Comparison of ENCODE assay signal across 8 cellular contexts in genomic region chr22:29266564-29267461, GRCh38. TPM values are rescaled to one million over a fixed set of nuclear protein-coding genes. Genes with fewer than 3 reads are reported as not detected.
A peak's percentile ranks its signal among the peaks of the same experiment; 100 is the strongest.
DNase-seq lines count a peak whose midpoint lies in the region; ATAC-seq and TF ChIP-seq lines count a peak whose summit lies in the region.

No MANE protein-coding gene starts in this region.

- no peaks in the 10 kb centered on the region for H3K9me3 Mint-ChIP-seq in activated CD4-positive, alpha-beta T cell treated with anti-CD3 and anti-CD28 coated beads, Interleukin-2, amount 10 ng/mL, durations not matched to agents 7 days and 5 days
- no peaks in the 10 kb centered on the region for H3K9me3 Mint-ChIP-seq in activated CD4-positive, alpha-beta memory T cell treated with anti-CD3 and anti-CD28 coated beads for 36 hours

- POLR2A ChIA-PET in activated CD4-positive, alpha-beta T cell treated with anti-CD3 and anti-CD28 coated beads, Interleukin-2, amount 10 ng/mL, durations not matched to agents 7 days and 5 days (lab: Charles Lee): interaction anchor here (0.6 kb wide), 1 partner anchor 125 kb away, joined by 11 read pairs; no protein-coding TSS in a partner anchor
- POLR2A ChIA-PET in activated CD4-positive, alpha-beta memory T cell treated with anti-CD3 and anti-CD28 coated beads for 36 hours (lab: Charles Lee): no interaction called here

- in situ Hi-C loops in GM13977 (cut with MboI; ENCODE audit: low pct_unique_long_range_greater_than_20kb, low sequenced_read_pairs, unreplicated experiment): no loop called here

- H3K4me1 ChIP-seq in right cardiac atrium (ENCODE audit: control insufficient read depth, insufficient read depth, low read length): peaks cover 9% of the 10 kb centered on the region

- peaks cover 38% of the 10 kb centered on the region for H3K36me3 Mint-ChIP-seq in activated CD4-positive, alpha-beta T cell treated with anti-CD3 and anti-CD28 coated beads, Interleukin-2, amount 10 ng/mL, durations not matched to agents 7 days and 5 days (ENCODE audit: low read depth)
- peaks cover 40% of the 10 kb centered on the region for H3K36me3 Mint-ChIP-seq in activated CD4-positive, alpha-beta memory T cell treated with anti-CD3 and anti-CD28 coated beads for 36 hours

- no peaks in the 10 kb centered on the region for H3K27me3 ChIP-seq in right cardiac atrium (ENCODE audit: control insufficient read depth, insufficient read depth)

- peak overlapping the region; percentile 82 for H3K4me3 Mint-ChIP-seq in activated CD4-positive, alpha-beta T cell treated with anti-CD3 and anti-CD28 coated beads, Interleukin-2, amount 10 ng/mL, durations not matched to agents 7 days and 5 days
- H3K4me3 Mint-ChIP-seq in activated CD4-positive, alpha-beta memory T cell treated with anti-CD3 and anti-CD28 coated beads for 36 hours: peak overlapping the region; percentile 90

- H3K27ac ChIP-seq in right cardiac atrium (ENCODE audit: low read length): peak overlapping the region; percentile 97
- peak overlapping the region; percentile 98 to 100 (median 100) for H3K27ac ChIP-seq in skin epidermis

- intact Hi-C loops in activated CD4-positive, alpha-beta memory T cell treated with anti-CD3 and anti-CD28 coated beads for 36 hours (cut with micrococcal nuclease): loop anchor here (5.0 kb wide), 2 partner anchors 40 to 120 kb away; partner anchors contain the start of genes AP1B1 and GAS2L1
- intact Hi-C loops in right cardiac atrium (cut with DNase I): no loop called here

- peak in 1 of 2 donors; percentile 7 for ATAC-seq in right cardiac atrium
- no peak for ATAC-seq in HG02571 (IDR thresholded peaks at IDR 0.05; ENCODE audit: unreplicated experiment)

- 16% methylated on average over 13 of the region's 13 CpGs for WGBS in right cardiac atrium

- CTCF ChIA-PET in activated CD4-positive, alpha-beta T cell treated with anti-CD3 and anti-CD28 coated beads, Interleukin-2, amount 10 ng/mL, durations not matched to agents 7 days and 5 days (lab: Charles Lee): interaction anchor here (0.6 to 0.8 kb wide), 3 partner anchors 13 to 46 kb away, joined by 3 to 4 read pairs (median 3); no protein-coding TSS in a partner anchor
- CTCF ChIA-PET in activated CD4-positive, alpha-beta memory T cell treated with anti-CD3 and anti-CD28 coated beads for 36 hours (lab: Charles Lee): interaction anchor here (0.8 to 1.9 kb wide), 3 partner anchors 21 to 665 kb away, joined by 3 to 7 read pairs (median 3); no protein-coding TSS in a partner anchor

- DNase-seq in activated CD4-positive, alpha-beta T cell treated with anti-CD3 and anti-CD28 coated beads, Interleukin-2, amount 10 ng/mL, durations not matched to agents 7 days and 5 days: no peak
- no peak for DNase-seq in activated CD4-positive, alpha-beta T cell treated with anti-CD3 and anti-CD28 coated beads, Interleukin-2, amount 50 U/mL, for 4 hours
- no peak for DNase-seq in activated CD4-positive, alpha-beta memory T cell treated with anti-CD3 and anti-CD28 coated beads for 36 hours
- DNase-seq in right cardiac atrium (peak in 1 of 3 donors; percentile 36), GM13977 (ENCODE audit: low spot score) (no peak), NOMO-1 treated with dmso at 0.1 percent for 144 hours (lab: John Stamatoyannopoulos, UW; ENCODE audit: unreplicated experiment) (no peak)

- no peaks in the 10 kb centered on the region for H3K9me3 ChIP-seq in right cardiac atrium (ENCODE audit: control insufficient read depth, low read length)

- TF ChIP-seq CTCF in GM13977 (IDR thresholded peaks at IDR 0.05; ENCODE audit: extremely low read depth, insufficient read depth, missing control alignments): no peak

- H3K27me3 Mint-ChIP-seq in activated CD4-positive, alpha-beta T cell treated with anti-CD3 and anti-CD28 coated beads, Interleukin-2, amount 10 ng/mL, durations not matched to agents 7 days and 5 days: no peaks in the 10 kb centered on the region
- H3K27me3 Mint-ChIP-seq in activated CD4-positive, alpha-beta memory T cell treated with anti-CD3 and anti-CD28 coated beads for 36 hours: no peaks in the 10 kb centered on the region

- H3K4me3 ChIP-seq in right cardiac atrium (ENCODE audit: low read length) (peak overlapping the region; percentile 98), skin epidermis (peak overlapping the region; percentile 80 to 99 (median 89))

- H3K27ac Mint-ChIP-seq in activated CD4-positive, alpha-beta T cell treated with anti-CD3 and anti-CD28 coated beads, Interleukin-2, amount 10 ng/mL, durations not matched to agents 7 days and 5 days: peak overlapping the region; percentile 100
- peak overlapping the region; percentile 84 for H3K27ac Mint-ChIP-seq in activated CD4-positive, alpha-beta memory T cell treated with anti-CD3 and anti-CD28 coated beads for 36 hours

- peaks cover 28% of the 10 kb centered on the region for H3K4me1 Mint-ChIP-seq in activated CD4-positive, alpha-beta T cell treated with anti-CD3 and anti-CD28 coated beads, Interleukin-2, amount 10 ng/mL, durations not matched to agents 7 days and 5 days
- H3K4me1 Mint-ChIP-seq in activated CD4-positive, alpha-beta memory T cell treated with anti-CD3 and anti-CD28 coated beads for 36 hours (ENCODE audit: low read depth): peaks cover 35% of the 10 kb centered on the region

RNA-seq across cellular contexts. Expression of gene RHBDD3, which starts 1.0 kb away (rescaled TPM):
- 10 to 100 TPM; 31.2 to 33.0 TPM for total RNA-seq in activated CD4-positive, alpha-beta T cell treated with anti-CD3 and anti-CD28 coated beads, Interleukin-2, amount 10 ng/mL, durations not matched to agents 7 days and 5 days
- total RNA-seq in activated CD4-positive, alpha-beta memory T cell treated with anti-CD3 and anti-CD28 coated beads for 36 hours: 10 to 100 TPM; 20.2 to 21.1 TPM
- 10 to 100 TPM; 16.8 to 19.3 (median 17.8) TPM for total RNA-seq in right cardiac atrium
- polyA plus RNA-seq in right cardiac atrium: 20.8 TPM

RNA-seq across cellular contexts. Expression of gene EWSR1, which starts 1.3 kb away (rescaled TPM):
- 100 to 1,000 TPM; 329 to 400 TPM for total RNA-seq in activated CD4-positive, alpha-beta T cell treated with anti-CD3 and anti-CD28 coated beads, Interleukin-2, amount 10 ng/mL, durations not matched to agents 7 days and 5 days
- total RNA-seq in activated CD4-positive, alpha-beta memory T cell treated with anti-CD3 and anti-CD28 coated beads for 36 hours: 100 to 1,000 TPM; 286 to 302 TPM
- total RNA-seq in right cardiac atrium: 100 to 1,000 TPM; 136 to 162 (median 151) TPM
- 119 TPM for polyA plus RNA-seq in right cardiac atrium

RNA-seq across cellular contexts. Expression of gene GAS2L1, which starts 39.6 kb away (rescaled TPM):
- 1 to 10 TPM; 4.7 to 5.1 TPM for total RNA-seq in activated CD4-positive, alpha-beta T cell treated with anti-CD3 and anti-CD28 coated beads, Interleukin-2, amount 10 ng/mL, durations not matched to agents 7 days and 5 days
- total RNA-seq in activated CD4-positive, alpha-beta memory T cell treated with anti-CD3 and anti-CD28 coated beads for 36 hours: 1 to 10 TPM; 1.3 to 1.4 TPM
- 10 to 100 TPM; 17.1 to 25.7 (median 22.6) TPM for total RNA-seq in right cardiac atrium
- polyA plus RNA-seq in right cardiac atrium: 16.9 TPM

RNA-seq across cellular contexts. Expression of gene RASL10A, which starts 48.7 kb away (rescaled TPM):
- under 1 TPM; 0.37 to 0.92 TPM for total RNA-seq in activated CD4-positive, alpha-beta T cell treated with anti-CD3 and anti-CD28 coated beads, Interleukin-2, amount 10 ng/mL, durations not matched to agents 7 days and 5 days
- total RNA-seq in activated CD4-positive, alpha-beta memory T cell treated with anti-CD3 and anti-CD28 coated beads for 36 hours: under 1 TPM in 1 of 2 experiments, not detected in 1; 0.62 TPM
- total RNA-seq in right cardiac atrium: 1 to 10 TPM; 1.1 to 2.9 (median 1.6) TPM
- polyA plus RNA-seq in right cardiac atrium: 1.2 TPM
